8 cellular contexts compared by ENCODE assay signal in the genomic region with DNA sequence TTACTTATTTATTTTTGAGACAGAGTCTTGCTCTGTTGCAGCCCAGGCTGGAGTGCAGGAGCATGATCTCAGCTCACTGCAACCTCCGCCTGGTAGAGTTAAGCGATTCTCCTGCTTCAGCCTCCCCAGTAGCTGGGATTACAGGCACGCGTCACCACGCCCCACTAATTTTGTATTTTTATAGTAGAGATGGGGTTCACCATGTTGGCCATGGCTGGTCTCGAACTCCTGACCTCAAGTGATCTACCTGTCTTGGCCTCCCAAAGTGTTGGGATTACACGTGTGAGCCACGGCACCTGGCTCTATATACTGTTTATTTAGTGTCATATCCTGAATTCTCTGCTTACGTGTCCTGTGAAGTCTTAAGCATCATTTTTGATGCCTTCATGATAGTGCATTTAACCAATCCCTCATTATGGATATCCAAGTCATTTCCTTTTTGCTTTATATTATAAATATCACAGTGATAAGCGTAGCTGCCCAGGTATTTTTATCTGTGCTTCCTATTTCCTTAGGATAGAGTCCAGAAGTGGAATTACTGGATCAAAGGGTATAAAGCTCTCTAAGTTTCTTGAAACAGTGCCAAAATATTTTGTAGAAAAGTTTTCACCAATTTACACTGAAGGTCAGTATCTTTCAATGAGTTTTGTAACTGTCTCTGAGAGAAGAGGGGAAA. TPM values are rescaled to one million over a fixed set of nuclear protein-coding genes. Genes with fewer than 3 reads are reported as not detected.
A peak's percentile ranks its signal among the peaks of the same experiment; 100 is the strongest.
DNase-seq lines count a peak whose midpoint lies in the region; ATAC-seq and TF ChIP-seq lines count a peak whose summit lies in the region.

No MANE protein-coding gene starts in this region.

- H3K27me3 ChIP-seq in esophagus squamous epithelium = no peaks in the 10 kb centered on the region

- no peaks in the 10 kb centered on the region for H3K36me3 Mint-ChIP-seq in T-cell
- peaks cover 2% of the 10 kb centered on the region for H3K36me3 Mint-ChIP-seq in progenitor cell of endocrine pancreas (ENCODE audit: insufficient read depth)

- H3K4me3 ChIP-seq in esophagus squamous epithelium = peak overlapping the region; percentile 53 to 99 (median 90)

- peak overlapping the region; percentile 90 to 96 (median 91) for H3K4me3 Mint-ChIP-seq in T-cell
- H3K4me3 Mint-ChIP-seq in progenitor cell of endocrine pancreas (ENCODE audit: low read depth) = peak overlapping the region; percentile 94

- POLR2A ChIA-PET in T-cell (lab: Charles Lee) = interaction anchor here in 1 of 2 donors (1.0 to 1.2 kb wide), 2 partner anchors 32 to 36 kb away, joined by 3 to 4 read pairs; no protein-coding TSS in a partner anchor

- H3K9me3 Mint-ChIP-seq in T-cell (no peaks in the 10 kb centered on the region), progenitor cell of endocrine pancreas (ENCODE audit: low read depth) (no peaks in the 10 kb centered on the region)

- 64 to 67% methylated on average over 10 of the region's 10 CpGs for WGBS in esophagus squamous epithelium, 2 donors

- DNase-seq in T-cell (no peak), esophagus squamous epithelium (lab: John Stamatoyannopoulos, UW) (no peak), progenitor cell of endocrine pancreas (ENCODE audit: low spot score, unreplicated experiment) (no peak), germinal center (ENCODE audit: low spot score) (no peak), DMS79 (lab: John Stamatoyannopoulos, UW) (no peak), NCI-H510A (lab: John Stamatoyannopoulos, UW) (no peak)

- H3K4me1 Mint-ChIP-seq in T-cell (peaks cover 29 to 32% (median 31%) of the 10 kb centered on the region in 3 donors), progenitor cell of endocrine pancreas (ENCODE audit: low read depth) (peaks cover 18% of the 10 kb centered on the region)

- H3K27me3 Mint-ChIP-seq in T-cell (no peaks in the 10 kb centered on the region), progenitor cell of endocrine pancreas (no peaks in the 10 kb centered on the region)

- H3K9ac ChIP-seq in ES-I3 (ENCODE audit: low read depth, low read length) = peak overlapping the region; percentile 52

- TF ChIP-seq CTCF in esophagus squamous epithelium (IDR thresholded peaks at IDR 0.05) (no peak), progenitor cell of endocrine pancreas (IDR thresholded peaks at IDR 0.05; ENCODE audit: unreplicated experiment) (no peak)

- CTCF ChIA-PET in T-cell (lab: Charles Lee) = interaction anchor here in 1 of 2 donors (0.8 to 3.7 kb wide), 3 partner anchors 48 to 386 kb away, joined by 3 to 38 read pairs (median 4); a partner anchor contains a TSS

- peak overlapping the region; percentile 87 to 98 (median 96) for H3K27ac ChIP-seq in esophagus squamous epithelium

- H3K9me3 ChIP-seq in ES-I3 (ENCODE audit: control insufficient read depth, insufficient read depth, low read length) (no peaks in the 10 kb centered on the region), esophagus squamous epithelium (no peaks in the 10 kb centered on the region)

- H3K36me3 ChIP-seq in ES-I3 (ENCODE audit: insufficient read depth, low read length) (peaks cover 10% of the 10 kb centered on the region; the same call in 1 of the 2 replicates), esophagus squamous epithelium (peaks cover 0 to 13% (median 5%) of the 10 kb centered on the region in 3 donors)

- ATAC-seq in T-cell (replicated peaks in 1 of 4) (no peak), GM19452 (IDR thresholded peaks at IDR 0.05; ENCODE audit: unreplicated experiment) (no peak)

- intact Hi-C loops in esophagus squamous epithelium (cut with DNase I) = no loop called here

- H3K4me1 ChIP-seq in ES-I3 (ENCODE audit: insufficient read depth, low read length) = peaks cover 16% of the 10 kb centered on the region
- H3K4me1 ChIP-seq in esophagus squamous epithelium = peaks cover 16 to 39% (median 30%) of the 10 kb centered on the region in 3 donors

- H3K27ac Mint-ChIP-seq in T-cell (peak overlapping the region; percentile 85 to 91), progenitor cell of endocrine pancreas (peak overlapping the region; percentile 93)

- no peak for TF ChIP-seq POLR2A in esophagus squamous epithelium (IDR thresholded peaks at IDR 0.05)

RNA-seq across cellular contexts. Expression of a gene that starts 0.9 kb away (rescaled TPM):
- total RNA-seq in T-cell = 100 to 1,000 TPM in 2 of 5 donors, 10 to 100 TPM in 3; 46.3 to 110 (median 59.5) TPM
- 10 to 100 TPM in 2 of 4 donors, 1 to 10 TPM in 2; 6.9 to 20.0 (median 9.4) TPM for total RNA-seq in esophagus squamous epithelium
- 44.7 and 52.6 TPM in 2 replicates for total RNA-seq in progenitor cell of endocrine pancreas

RNA-seq across cellular contexts. Expression of a gene that starts 21.5 kb away (rescaled TPM):
- 10 to 100 TPM in 4 of 5 donors, 1 to 10 TPM in 1; 8.5 to 19.7 (median 13.4) TPM for total RNA-seq in T-cell
- total RNA-seq in esophagus squamous epithelium = 1,000 to 10,000 TPM in 1 of 4 donors, 100 to 1,000 TPM in 2, 10 to 100 TPM in 1; 64.8 to 1,356 (median 373) TPM
- total RNA-seq in progenitor cell of endocrine pancreas = 41.4 and 72.6 TPM in 2 replicates

RNA-seq across cellular contexts. Expression of a gene that starts 33.6 kb away (rescaled TPM):
- 10 to 100 TPM; 44.1 to 55.9 (median 55.6) TPM for total RNA-seq in T-cell
- 10 to 100 TPM; 33.2 to 64.0 (median 48.5) TPM for total RNA-seq in esophagus squamous epithelium
- total RNA-seq in progenitor cell of endocrine pancreas = 116 and 121 TPM in 2 replicates

RNA-seq across cellular contexts. Expression of a gene that starts 54.2 kb away (rescaled TPM):
- total RNA-seq in T-cell = 100 to 1,000 TPM; 300 to 368 (median 336) TPM
- total RNA-seq in esophagus squamous epithelium = 10 to 100 TPM; 28.7 to 53.3 (median 45.0) TPM
- total RNA-seq in progenitor cell of endocrine pancreas = 59.4 and 62.3 TPM in 2 replicates

RNA-seq across cellular contexts. Expression of a gene that starts 54.8 kb away (rescaled TPM):
- 10 to 100 TPM; 21.6 to 31.7 (median 30.5) TPM for total RNA-seq in T-cell
- total RNA-seq in esophagus squamous epithelium = 10 to 100 TPM in 1 of 4 donors, 1 to 10 TPM in 3; 5.0 to 10.5 (median 5.6) TPM
- 53.9 and 55.8 TPM in 2 replicates for total RNA-seq in progenitor cell of endocrine pancreas
